ENCODE assay signal across 20 cellular contexts in genomic region chr9:32956606-32957005, GRCh38. TPM values are rescaled to one million over a fixed set of nuclear protein-coding genes. Genes with fewer than 3 reads are reported as not detected.
A peak's percentile ranks its signal among the peaks of the same experiment; 100 is the strongest.
DNase-seq lines count a peak whose midpoint lies in the region; ATAC-seq and TF ChIP-seq lines count a peak whose summit lies in the region.
"Had no signal": no experiment of that assay in that cellular context is flagged by ENCODE, and none has a peak within 500 bp of the region (broad histone marks: within the 10 kb centered on the region; RNA-seq: fewer than 3 reads in every experiment).

No MANE protein-coding gene starts in this region.

- H3K4me3 ChIP-seq in NB4 (ENCODE audit: low read depth, low read length) (no peak overlapping the region), smooth muscle cell (no peak overlapping the region), right lobe of liver (no peak overlapping the region)
- H3K4me3 ChIP-seq: A549; BLaER1 treated with 17β-estradiol and CSF1 and Interleukin-3, amounts not matched to agents 10 nM and 100 nM; GM12878 had no signal

- no peaks in the 10 kb centered on the region for H3K4me1 ChIP-seq in smooth muscle cell (ENCODE audit: low read depth)
- peaks cover 0 to 15% (median 3%) of the 10 kb centered on the region in 4 donors for H3K4me1 ChIP-seq in right lobe of liver
- H3K4me1 ChIP-seq: A549; BLaER1 treated with 17β-estradiol and CSF1 and Interleukin-3, amounts not matched to agents 10 nM and 100 nM; Caco-2 had no signal

- H3K36me3 ChIP-seq in smooth muscle cell (ENCODE audit: low read depth) = no peaks in the 10 kb centered on the region
- H3K36me3 ChIP-seq in right lobe of liver = no peaks in the 10 kb centered on the region

- peak; percentile 5 for TF ChIP-seq CTCF in NB4 (IDR thresholded peaks at IDR 0.05; ENCODE audit: low read depth, low read length)
- no peak for TF ChIP-seq CTCF in smooth muscle cell (IDR thresholded peaks at IDR 0.05; ENCODE audit: borderline replicate concordance, insufficient read depth, poor library complexity, severe bottlenecking)
- TF ChIP-seq CTCF in right lobe of liver (IDR thresholded peaks at IDR 0.05) = no peak
- TF ChIP-seq CTCF in MCF 10A (IDR thresholded peaks at IDR 0.05; ENCODE audit: unreplicated experiment) = no peak

- no peaks in the 10 kb centered on the region for H3K27me3 ChIP-seq in smooth muscle cell (ENCODE audit: low read depth)
- no peaks in the 10 kb centered on the region for H3K27me3 ChIP-seq in right lobe of liver
- H3K27me3 ChIP-seq: BLaER1 treated with 17β-estradiol and CSF1 and Interleukin-3, amounts not matched to agents 10 nM and 100 nM had no signal

- no peaks in the 10 kb centered on the region for H3K9me3 ChIP-seq in smooth muscle cell (replicated peaks; ENCODE audit: low read depth)
- no peaks in the 10 kb centered on the region for H3K9me3 ChIP-seq in right lobe of liver
- H3K9me3 ChIP-seq: A549, Caco-2 had no signal

- H3K9me3 Mint-ChIP-seq in activated T-helper 17 cell treated with anti-CD3 and anti-CD28 coated beads, Interleukin-2, amount 50 U/mL, for 72 hours = no peaks in the 10 kb centered on the region
- no peaks in the 10 kb centered on the region for H3K9me3 Mint-ChIP-seq in MCF 10A (ENCODE audit: unreplicated experiment)
- H3K9me3 Mint-ChIP-seq: CD4-positive, alpha-beta T cell; CD8-positive, alpha-beta T cell had no signal

- DNase-seq in ELF-1 (ENCODE audit: low read depth, low spot score) (peak; percentile 45), NB4 (ENCODE audit: low read depth) (no peak), smooth muscle cell (lab: John Stamatoyannopoulos, UW; ENCODE audit: unreplicated experiment) (no peak), NCI-H345 treated with DMSO at 0.1 percent for 48 hours (lab: John Stamatoyannopoulos, UW; ENCODE audit: unreplicated experiment) (no peak), right lobe of liver (no peak), MCF 10A (ENCODE audit: unreplicated experiment) (no peak)
- DNase-seq: AML-193; Caco-2; Calu3; CD4-positive, alpha-beta T cell; CD8-positive, alpha-beta T cell; DMS79 treated with DMSO at 0.1 percent for 48 hours; GDM1 had no signal

- no peaks in the 10 kb centered on the region for H3K79me2 ChIP-seq in smooth muscle cell (ENCODE audit: low read depth)

- H4K20me1 ChIP-seq in smooth muscle cell (ENCODE audit: low read depth) = no peaks in the 10 kb centered on the region
- H4K20me1 ChIP-seq: BLaER1 treated with 17β-estradiol and CSF1 and Interleukin-3, amounts not matched to agents 10 nM and 100 nM had no signal

- ATAC-seq in activated T-helper 17 cell treated with anti-CD3 and anti-CD28 coated beads, Interleukin-2, amount 50 U/mL, for 72 hours (replicated peaks) = no peak
- ATAC-seq in right lobe of liver = no peak
- ATAC-seq: A549; CD8-positive, alpha-beta T cell; GM12878 had no signal

- H3K27ac Mint-ChIP-seq in activated T-helper 17 cell treated with anti-CD3 and anti-CD28 coated beads, Interleukin-2, amount 50 U/mL, for 72 hours = peak overlapping the region; percentile 36
- no peak overlapping the region for H3K27ac Mint-ChIP-seq in MCF 10A (ENCODE audit: low read depth, unreplicated experiment)
- H3K27ac Mint-ChIP-seq: B cell; CD4-positive, alpha-beta T cell; CD8-positive, alpha-beta T cell had no signal

- H3K27ac ChIP-seq in smooth muscle cell (ENCODE audit: low read depth) (peak overlapping the region; percentile 30), right lobe of liver (no peak overlapping the region)
- H3K27ac ChIP-seq: 22Rv1; A549; BLaER1 treated with 17β-estradiol and CSF1 and Interleukin-3, amounts not matched to agents 10 nM and 100 nM; C4-2B had no signal

- WGBS in smooth muscle cell (ENCODE audit: low lambda C conversion rate) = 61% methylated on average over 6 of the region's 6 CpGs
- WGBS in right lobe of liver (ENCODE audit: insufficient coverage, low coverage, low lambda C conversion rate, missing lambda C conversion rate) = 93% methylated on average over 2 of the region's 6 CpGs

- H3K4me3 Mint-ChIP-seq in activated T-helper 17 cell treated with anti-CD3 and anti-CD28 coated beads, Interleukin-2, amount 50 U/mL, for 72 hours = no peak overlapping the region
- no peak overlapping the region for H3K4me3 Mint-ChIP-seq in MCF 10A (ENCODE audit: unreplicated experiment)
- H3K4me3 Mint-ChIP-seq: B cell; CD4-positive, alpha-beta T cell; CD8-positive, alpha-beta T cell had no signal

- intact Hi-C loops in right lobe of liver (cut with DNase I) = no loop called here
- intact Hi-C loops in MCF 10A (cut with micrococcal nuclease) = no loop called here

- H3F3A ChIP-seq in smooth muscle cell (ENCODE audit: low read depth) = no peaks in the 10 kb centered on the region

- POLR2A ChIA-PET in MCF 10A (lab: Yijun Ruan, JAX) = no interaction called here

- H3K9ac ChIP-seq in smooth muscle cell (ENCODE audit: low read depth) = no peak overlapping the region
- H3K9ac ChIP-seq: BLaER1 treated with 17β-estradiol and CSF1 and Interleukin-3, amounts not matched to agents 10 nM and 100 nM had no signal

- H3K36me3 Mint-ChIP-seq in activated T-helper 17 cell treated with anti-CD3 and anti-CD28 coated beads, Interleukin-2, amount 50 U/mL, for 72 hours (ENCODE audit: low read depth) = peaks cover 38% of the 10 kb centered on the region
- H3K36me3 Mint-ChIP-seq in MCF 10A (ENCODE audit: insufficient read depth, unreplicated experiment) = no peaks in the 10 kb centered on the region

- no TSS peak for BruUV-seq in MCF 10A (replicated peaks; lab: Mats Ljungman, UMichigan)

- TF ChIP-seq POLR2A in NB4 (IDR thresholded peaks at IDR 0.05; ENCODE audit: extremely low read depth, insufficient read length) = no peak
- TF ChIP-seq POLR2A in right lobe of liver (IDR thresholded peaks at IDR 0.05) = no peak

- CTCF ChIA-PET in MCF 10A (lab: Yijun Ruan, JAX) = interaction anchor here (1.4 to 1.5 kb wide), 2 partner anchors 376 to 578 kb away, joined by 6 to 11 read pairs; no protein-coding TSS in a partner anchor

- H3K4me2 ChIP-seq in smooth muscle cell = no peak overlapping the region
- H3K4me2 ChIP-seq: A549; BLaER1 treated with 17β-estradiol and CSF1 and Interleukin-3, amounts not matched to agents 10 nM and 100 nM had no signal

- H3K27me3 Mint-ChIP-seq in activated T-helper 17 cell treated with anti-CD3 and anti-CD28 coated beads, Interleukin-2, amount 50 U/mL, for 72 hours = no peaks in the 10 kb centered on the region
- no peaks in the 10 kb centered on the region for H3K27me3 Mint-ChIP-seq in MCF 10A (ENCODE audit: insufficient read depth, unreplicated experiment)
- H3K27me3 Mint-ChIP-seq: B cell; CD4-positive, alpha-beta T cell had no signal

- H3K4me1 Mint-ChIP-seq in activated T-helper 17 cell treated with anti-CD3 and anti-CD28 coated beads, Interleukin-2, amount 50 U/mL, for 72 hours = no peaks in the 10 kb centered on the region
- H3K4me1 Mint-ChIP-seq in MCF 10A (ENCODE audit: insufficient read depth, unreplicated experiment) = peaks cover 6% of the 10 kb centered on the region
- H3K4me1 Mint-ChIP-seq: B cell had no signal

- no peak overlapping the region for H2AFZ ChIP-seq in smooth muscle cell (ENCODE audit: low read depth)

RNA-seq across cellular contexts. Expression of gene APTX, which starts 44.8 kb away (rescaled TPM):
- total RNA-seq in activated T-helper 17 cell treated with anti-CD3 and anti-CD28 coated beads, Interleukin-2, amount 50 U/mL, for 72 hours = 10 to 100 TPM; 38.8 to 50.4 TPM
- total RNA-seq in smooth muscle cell (39.0 and 39.6 TPM in 2 replicates), right lobe of liver (10 to 100 TPM; 11.4 to 23.2 (median 15.3) TPM), MCF 10A (2022) (97.4 and 99.2 TPM in 2 replicates)
- polyA plus RNA-seq in smooth muscle cell = 33.8 and 41.7 TPM in 2 replicates
